ENCODE assay signal across 8 cellular contexts in the genomic region with DNA sequence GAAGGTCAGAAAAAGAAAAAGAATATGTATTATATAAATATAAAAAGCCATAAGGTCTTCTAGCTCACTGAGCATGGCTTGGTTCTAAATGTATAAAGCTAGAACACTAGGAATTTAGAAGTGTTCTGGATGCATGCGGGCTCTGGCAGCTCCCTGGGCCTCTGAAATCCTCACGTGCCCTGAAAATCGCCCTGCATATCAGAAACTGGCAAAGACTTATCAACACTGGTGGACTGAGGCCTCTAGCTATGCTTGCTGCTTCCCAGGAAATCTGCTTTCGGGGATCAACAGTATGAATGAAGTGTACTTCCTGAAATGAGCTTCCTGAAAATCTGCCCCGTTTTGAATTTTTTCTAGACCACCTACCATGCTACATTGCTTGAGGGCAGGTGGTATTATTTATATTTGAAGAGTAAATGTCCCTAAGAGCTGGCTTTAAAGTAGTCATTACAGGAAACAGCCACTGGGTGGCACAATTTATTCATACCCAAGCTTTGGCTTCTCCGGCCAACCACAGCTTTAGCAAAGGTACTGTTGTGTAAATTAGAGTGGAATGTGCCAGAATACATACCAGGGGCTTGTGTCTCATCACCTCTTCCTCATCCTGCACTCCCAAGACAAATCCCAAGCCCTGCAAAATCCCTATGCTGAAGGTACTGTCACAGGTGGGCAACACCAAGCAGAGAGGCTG. TPM values are rescaled to one million over a fixed set of nuclear protein-coding genes. Genes with fewer than 3 reads are reported as not detected.
A peak's percentile ranks its signal among the peaks of the same experiment; 100 is the strongest.
DNase-seq lines count a peak whose midpoint lies in the region; ATAC-seq and TF ChIP-seq lines count a peak whose summit lies in the region.

No MANE protein-coding gene starts in this region.

- H3K79me2 ChIP-seq in SK-N-SH (ENCODE audit: insufficient read depth): peaks cover 10% of the 10 kb centered on the region

- peaks cover 14% of the 10 kb centered on the region for H3F3A ChIP-seq in SK-N-SH (replicated peaks; ENCODE audit: insufficient read depth)

- WGBS in SK-N-SH (ENCODE audit: low lambda C conversion rate): 47% methylated on average over 6 of the region's 6 CpGs

- DNase-seq in Right ventricle myocardium superior (no peak), cardiac septum (ENCODE audit: low spot score) (no peak), M059J (ENCODE audit: low read depth) (peak; percentile 60), SK-N-SH (peak; percentile 71), cerebellar cortex (ENCODE audit: low spot score) (peak; percentile 82), left colon (peak in 1 of 2 donors; percentile 34)
- DNase-seq in stimulated activated naive CD8-positive, alpha-beta T cell treated with anti-CD3 and anti-CD28 coated beads, Interleukin-15, Interleukin-2, amounts not matched to agents 100 U/mL and 50 U/mL, for 24 hours: peak; percentile 27

- H3K4me1 ChIP-seq in HEK293 (ENCODE audit: control insufficient read depth, insufficient read depth, low read length) (no peaks in the 10 kb centered on the region), SK-N-SH (ENCODE audit: control insufficient read depth in 1 of 2, insufficient read depth in 2 of 2, low read depth in 1 of 2, low read length in 1 of 2) (peaks cover 0 to 3% of the 10 kb centered on the region in 2 experiments; a peak in 2 of 4 replicates)

- no peak for TF ChIP-seq CTCF in HEK293 (tag by site-specific recombination; IDR thresholded peaks at IDR 0.05)
- peak; percentile 81 for TF ChIP-seq CTCF in SK-N-SH (IDR thresholded peaks at IDR 0.05)

- peak; percentile 87 for TF ChIP-seq RAD21 in SK-N-SH (IDR thresholded peaks at IDR 0.05; ENCODE audit: low read length)

- intact Hi-C loops in Right ventricle myocardium superior (cut with DNase I): loop anchor here (5.0 kb wide), 1 partner anchor 241 kb away; no protein-coding TSS in a partner anchor
- intact Hi-C loops in cardiac septum (cut with DNase I): loop anchor here (1.0 kb wide), 1 partner anchor 242 kb away; no protein-coding TSS in a partner anchor
- intact Hi-C loops in left colon (cut with DNase I, micrococcal nuclease): loop anchor here (5.0 kb wide), 1 partner anchor 241 kb away; no protein-coding TSS in a partner anchor

- POLR2A ChIA-PET in HEK293 (lab: Yijun Ruan, JAX): interaction anchor here (1.1 to 1.4 kb wide), 3 partner anchors 15 to 309 kb away, joined by 3 to 8 read pairs (median 4); partner anchors contain the start of gene UBP1
- POLR2A ChIA-PET in SK-N-SH (lab: Yijun Ruan, JAX): interaction anchor here (1.0 to 1.7 kb wide), 3 partner anchors 18 to 263 kb away, joined by 3 to 7 read pairs (median 7); partner anchors contain the start of gene CRTAP

- no peaks in the 10 kb centered on the region for H4K20me1 ChIP-seq in SK-N-SH (ENCODE audit: insufficient read depth)

- H3K36me3 ChIP-seq in HEK293 (ENCODE audit: control insufficient read depth in 2 of 2, insufficient read depth in 1 of 2, low read length in 2 of 2) (peaks cover 11 to 53% of the 10 kb centered on the region in 2 experiments; a peak in 2 of 3 replicates), SK-N-SH (replicated peaks in 1 of 2; ENCODE audit: control insufficient read depth in 1 of 2, insufficient read depth in 2 of 2, low read length in 1 of 2) (peaks cover 45 to 61% of the 10 kb centered on the region in 2 experiments)

- H3K9ac ChIP-seq in SK-N-SH: no peak overlapping the region

- CTCF ChIA-PET in HEK293 (lab: Yijun Ruan, JAX): interaction anchor here (0.5 to 8.4 kb wide), 32 partner anchors 9 to 658 kb away, joined by 3 to 113 read pairs (median 3); partner anchors contain the start of gene CRTAP
- CTCF ChIA-PET in SK-N-SH (lab: Yijun Ruan, JAX): interaction anchor here (0.6 to 11.0 kb wide), 42 partner anchors 9 to 662 kb away, joined by 3 to 221 read pairs (median 5); partner anchors contain the start of gene UBP1

- ATAC-seq in Right ventricle myocardium superior (ENCODE audit: poor library complexity): peak; percentile 90
- ATAC-seq in left colon: peak; percentile 73
- peak; percentile 44 for ATAC-seq in stimulated activated naive CD8-positive, alpha-beta T cell treated with anti-CD3 and anti-CD28 coated beads, Interleukin-15, Interleukin-2, amounts not matched to agents 100 U/mL and 50 U/mL, for 24 hours

- H3K4me2 ChIP-seq in SK-N-SH: no peak overlapping the region

- H3K9me3 ChIP-seq in HEK293 (ENCODE audit: control insufficient read depth, insufficient read depth, low read depth, low read length) (no peaks in the 10 kb centered on the region), SK-N-SH (no peaks in the 10 kb centered on the region)

- H3K4me3 ChIP-seq in HEK293 (ENCODE audit: low read depth, low read length) (no peak overlapping the region), SK-N-SH (ENCODE audit: low read depth in 2 of 2, low read length in 1 of 2) (no peak overlapping the region; a peak in 1 of 4 replicates)

- H3K27ac ChIP-seq in HEK293 (ENCODE audit: extremely low read depth, low read depth, low read length): no peak overlapping the region
- H3K27ac ChIP-seq in SK-N-SH (ENCODE audit: low read depth in 2 of 2, low read length in 1 of 2): no peak overlapping the region

- H3K27me3 ChIP-seq in SK-N-SH (ENCODE audit: insufficient read depth): no peaks in the 10 kb centered on the region

- TF ChIP-seq EP300 in SK-N-SH (IDR thresholded peaks at IDR 0.05; ENCODE audit: borderline replicate concordance in 1 of 2, low read depth in 1 of 2, low read length in 1 of 2): no peak

- no peaks in the 10 kb centered on the region for H3K9me2 ChIP-seq in SK-N-SH

- no peak overlapping the region for H2AFZ ChIP-seq in SK-N-SH (ENCODE audit: low read depth)

TF ChIP-seq in HEK293, 187 proteins besides CTCF, POLR2A, EP300 and RAD21:
- TF ChIP-seq ZNF654 (tag by site-specific recombination; IDR thresholded peaks at IDR 0.05; ENCODE audit: low read depth) (peak; percentile 81), ZNF610 (tag by site-specific recombination; IDR thresholded peaks at IDR 0.05; ENCODE audit: borderline replicate concordance) (no peak)

TF ChIP-seq in SK-N-SH, 30 proteins besides CTCF, POLR2A, EP300 and RAD21:
- TF ChIP-seq, protein P1, sequence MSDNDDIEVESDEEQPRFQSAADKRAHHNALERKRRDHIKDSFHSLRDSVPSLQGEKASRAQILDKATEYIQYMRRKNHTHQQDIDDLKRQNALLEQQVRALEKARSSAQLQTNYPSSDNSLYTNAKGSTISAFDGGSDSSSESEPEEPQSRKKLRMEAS (IDR thresholded peaks at IDR 0.05; ENCODE audit: low read depth): no peak
- TF ChIP-seq NRF1 (IDR thresholded peaks at IDR 0.05; ENCODE audit: low read depth, low read length) (no peak), SMC3 (IDR thresholded peaks at IDR 0.05; ENCODE audit: low read depth, low read length) (peak; percentile 84), CHD2 (IDR thresholded peaks at IDR 0.05; ENCODE audit: low read length, partially characterized antibody) (no peak), USF1 (IDR thresholded peaks at IDR 0.05; ENCODE audit: borderline replicate concordance, low read depth) (no peak), MEF2A (IDR thresholded peaks at IDR 0.05; ENCODE audit: borderline replicate concordance, low read depth) (no peak), TCF12 (IDR thresholded peaks at IDR 0.05) (no peak), TAF1 (IDR thresholded peaks at IDR 0.05; ENCODE audit: borderline replicate concordance, low read depth, low read length) (no peak), NFIC (IDR thresholded peaks at IDR 0.05; ENCODE audit: borderline replicate concordance) (0 out of 2 replicates have a peak, but pooled peaks have one; percentile 10), GABPA (IDR thresholded peaks at IDR 0.05; ENCODE audit: low read depth) (no peak), RFX5 (IDR thresholded peaks at IDR 0.05; ENCODE audit: low read length) (0 out of 2 replicates have a peak, but pooled peaks have one; percentile 28), SIN3A (IDR thresholded peaks at IDR 0.05; ENCODE audit: borderline replicate concordance, low read depth, low read length) (no peak), JUND (IDR thresholded peaks at IDR 0.05) (no peak)
TF ChIP-seq in SK-N-SH: peak in this region for 3.

RNA-seq across cellular contexts. Expression of gene CRTAP, which starts 17.7 kb away (rescaled TPM):
- total RNA-seq in Right ventricle myocardium superior (80.7 TPM), cardiac septum (91.7 TPM), left colon (100 to 1,000 TPM in 1 of 2 donors, 10 to 100 TPM in 1; 63.5 to 114 TPM)
- 280 and 301 TPM in 2 replicates for total RNA-seq in M059J (2014; rRNA removed; shearing (Covaris generic))
- 198 and 240 TPM in 2 replicates for polyA plus RNA-seq in SK-N-SH (2012; rRNA removed)
- 246 and 266 TPM in 2 replicates for polyA plus RNA-seq in SK-N-SH (2012; cell fraction: cytosol; rRNA removed)
- polyA plus RNA-seq in SK-N-SH (2012; cell fraction: nucleus; rRNA removed): 41.2 and 84.3 TPM in 2 replicates

RNA-seq across cellular contexts. Expression of gene GLB1, which starts 34.5 kb away (rescaled TPM):
- 17.6 TPM for total RNA-seq in Right ventricle myocardium superior
- total RNA-seq in cardiac septum: 20.5 TPM
- total RNA-seq in M059J (2014; rRNA removed; shearing (Covaris generic)): 61.6 and 98.2 TPM in 2 replicates
- 80.3 and 102 TPM in 2 replicates for polyA plus RNA-seq in SK-N-SH (2012; rRNA removed)
- polyA plus RNA-seq in SK-N-SH (2012; cell fraction: cytosol; rRNA removed): 74.7 and 84.2 TPM in 2 replicates
- polyA plus RNA-seq in SK-N-SH (2012; cell fraction: nucleus; rRNA removed): 84.8 and 88.0 TPM in 2 replicates
- total RNA-seq in left colon: 10 to 100 TPM; 90.3 to 94.6 TPM

RNA-seq across cellular contexts. Expression of gene TMPPE, which starts 34.5 kb away (rescaled TPM):
- total RNA-seq in Right ventricle myocardium superior (2.9 TPM), cardiac septum (5.4 TPM), left colon (10 to 100 TPM; 13.2 to 16.7 TPM)
- 1.3 and 3.4 TPM in 2 replicates for total RNA-seq in M059J (2014; rRNA removed; shearing (Covaris generic))
- 1.4 and 1.7 TPM in 2 replicates for polyA plus RNA-seq in SK-N-SH (2012; rRNA removed)
- polyA plus RNA-seq in SK-N-SH (2012; cell fraction: cytosol; rRNA removed): 1.1 and 1.7 TPM in 2 replicates
- 1.4 and 1.6 TPM in 2 replicates for polyA plus RNA-seq in SK-N-SH (2012; cell fraction: nucleus; rRNA removed)

Comparison
In these comparisons a context has a peak if more than half of its experiments do, and no peak if none do; other contexts are left out.
1. DNase-seq: peak in M059J (single experiment), SK-N-SH (single experiment), cerebellar cortex (single experiment) and stimulated activated naive CD8-positive, alpha-beta T cell treated with anti-CD3 and anti-CD28 coated beads, Interleukin-15, Interleukin-2, amounts not matched to agents 100 U/mL and 50 U/mL, for 24 hours (single experiment); none in Right ventricle myocardium superior (single experiment) and cardiac septum (single experiment).
2. Peak in every context shown above with its lines, with median percentiles within 50 percentile points of each other: ATAC-seq.